In genomic region chr10:133268532-133268931, GRCh38 we compare ENCODE assay signal across 2 cellular contexts.
A peak's percentile ranks its signal among the peaks of the same experiment; 100 is the strongest.
TF ChIP-seq lines count a peak whose summit lies in the region.

No MANE protein-coding gene starts in this region.

TF ChIP-seq in HEK293, 187 proteins besides CTCF, POLR2A, EP300 and RAD21:
- TF ChIP-seq MEIS1 (CRISPR knock-in tag; IDR thresholded peaks at IDR 0.05; ENCODE audit: borderline replicate concordance): no peak
- 0 out of 2 replicates have a peak, but pooled peaks have one; percentile 29 for TF ChIP-seq ZNF449 (tag by site-specific recombination; IDR thresholded peaks at IDR 0.05)
- TF ChIP-seq ZNF10 (tag by site-specific recombination; IDR thresholded peaks at IDR 0.05): 0 out of 2 replicates have a peak, but pooled peaks have one; percentile 23
TF ChIP-seq in HEK293: peak in this region for 2.

TF ChIP-seq in H1, 55 proteins besides CTCF, POLR2A, EP300 and RAD21:
- TF ChIP-seq SRF (IDR thresholded peaks at IDR 0.05; ENCODE audit: low read depth, low read length) (no peak), ASH2L (IDR thresholded peaks at IDR 0.05; ENCODE audit: low read length) (no peak), SAP30 (IDR thresholded peaks at IDR 0.05; ENCODE audit: insufficient read depth, insufficient replicate concordance, low read length) (no peak), SUZ12 (IDR thresholded peaks at IDR 0.05; ENCODE audit: low read length) (no peak), ZNF274 (IDR thresholded peaks at IDR 0.05; ENCODE audit: borderline replicate concordance, extremely low read depth, low read length) (no peak), RNF2 (IDR thresholded peaks at IDR 0.05; ENCODE audit: borderline replicate concordance, low read depth, low read length, missing control alignments, poor library complexity, severe bottlenecking) (no peak), TCF12 (IDR thresholded peaks at IDR 0.05; ENCODE audit: low read depth, low read length) (no peak), TAF1 (IDR thresholded peaks at IDR 0.05; ENCODE audit: low read depth, low read length) (no peak), HDAC2 (IDR thresholded peaks at IDR 0.05; ENCODE audit: borderline replicate concordance in 1 of 2, low read depth in 2 of 2, low read length in 2 of 2) (no peak), PHF8 (conservative IDR thresholded peaks at IDR 0.05; ENCODE audit: low read depth, low read length) (no peak), CHD2 (IDR thresholded peaks at IDR 0.05; ENCODE audit: low read length) (no peak), YY1 (IDR thresholded peaks at IDR 0.05; ENCODE audit: low read depth, low read length) (no peak)
